In the genomic region with DNA sequence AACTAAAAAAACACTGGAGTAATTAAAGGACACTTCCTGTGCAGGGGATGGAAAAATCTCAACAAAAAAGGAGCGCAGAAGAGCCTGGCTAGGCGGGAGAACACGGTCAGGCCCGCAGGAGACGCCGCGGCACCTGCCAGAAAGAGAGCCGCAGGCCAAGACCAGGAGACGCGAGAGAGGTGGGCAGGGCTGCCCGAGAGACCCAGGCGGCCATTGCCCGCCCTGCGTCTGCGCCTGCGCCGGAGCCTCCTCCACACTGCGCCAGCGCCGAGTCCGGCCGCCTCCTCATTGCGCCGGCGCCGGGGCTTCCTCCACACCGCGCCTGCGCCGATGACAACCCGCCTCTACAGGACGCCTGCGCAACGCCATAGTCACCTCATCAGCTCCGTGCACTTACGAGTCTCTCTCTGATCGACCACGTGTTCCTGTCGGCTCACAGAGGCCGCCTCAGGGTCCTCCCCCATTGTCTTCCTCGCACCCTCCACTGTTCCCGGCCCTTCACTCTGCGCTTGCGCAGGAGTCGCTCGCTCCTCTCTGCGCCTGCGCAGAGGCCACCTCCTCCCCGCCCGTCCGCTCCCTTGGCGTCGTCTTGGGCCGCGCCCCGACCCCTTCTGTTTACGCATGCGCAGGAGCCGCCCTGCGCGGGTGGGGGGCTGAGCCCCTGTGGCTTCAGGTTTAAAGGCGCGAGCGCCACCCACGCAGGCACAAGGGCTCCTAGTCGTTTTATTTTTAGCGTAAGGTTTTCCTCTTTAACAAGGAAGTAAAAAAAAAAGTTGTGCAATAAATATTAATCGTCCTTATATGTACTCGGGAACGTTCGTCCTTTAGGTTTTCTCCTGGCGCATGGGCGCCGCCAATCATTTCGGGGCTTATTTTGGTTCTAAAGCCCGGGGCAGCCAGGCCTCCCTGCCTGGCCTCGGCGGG, we compare ENCODE assay signal across 8 cellular contexts. TPM values are rescaled to one million over a fixed set of nuclear protein-coding genes. Genes with fewer than 3 reads are reported as not detected.
DNase-seq lines count a peak whose midpoint lies in the region; TF ChIP-seq lines count a peak whose summit lies in the region.

No MANE protein-coding gene starts in this region.

- H3K27ac ChIP-seq in SK-N-MC (peak overlapping the region; percentile 88), suprapubic skin (peak overlapping the region; percentile 95)

- peak overlapping the region; percentile 87 for H3K4me3 Mint-ChIP-seq in HFFc6
- H3K4me3 Mint-ChIP-seq in activated naive CD4-positive, alpha-beta T cell treated with anti-CD3 and anti-CD28 coated beads, Interleukin-2, amount 50 U/mL, for 24 hours, result peak overlapping the region; percentile 92

- peak in 1 of 2 donors; percentile 73 for TF ChIP-seq POLR2A in suprapubic skin (IDR thresholded peaks at IDR 0.05)

- H3K9ac ChIP-seq in SK-N-MC (ENCODE audit: insufficient read length), result peak overlapping the region; percentile 93

- peak; percentile 98 for DNase-seq in GM06990 (ENCODE audit: extremely low read depth, insufficient read length)
- peak; percentile 99 for DNase-seq in HFFc6
- peak; percentile 99 for DNase-seq in NAMALWA (ENCODE audit: low spot score)
- peak; percentile 94 for DNase-seq in SK-N-MC (ENCODE audit: low read depth, low spot score)
- peak; percentile 99 for DNase-seq in globus pallidus (ENCODE audit: low spot score)
- peak; percentile 68 to 100 (median 98) for DNase-seq in nucleus accumbens (lab: John Stamatoyannopoulos, UW)
- peak; percentile 98 for DNase-seq in suprapubic skin (ENCODE audit: low spot score in 2 of 2)

- no peaks in the 10 kb centered on the region for H3K4me1 Mint-ChIP-seq in HFFc6 (ENCODE audit: low read depth)
- peaks cover 23% of the 10 kb centered on the region for H3K4me1 Mint-ChIP-seq in activated naive CD4-positive, alpha-beta T cell treated with anti-CD3 and anti-CD28 coated beads, Interleukin-2, amount 50 U/mL, for 24 hours

- peaks cover 1% of the 10 kb centered on the region; the same call in 1 of the 2 replicates for H3K27me3 Mint-ChIP-seq in HFFc6 (ENCODE audit: insufficient read depth)
- no peaks in the 10 kb centered on the region for H3K27me3 Mint-ChIP-seq in activated naive CD4-positive, alpha-beta T cell treated with anti-CD3 and anti-CD28 coated beads, Interleukin-2, amount 50 U/mL, for 24 hours

- H3K27ac Mint-ChIP-seq in HFFc6, result peak overlapping the region; percentile 99
- H3K27ac Mint-ChIP-seq in activated naive CD4-positive, alpha-beta T cell treated with anti-CD3 and anti-CD28 coated beads, Interleukin-2, amount 50 U/mL, for 24 hours, result peak overlapping the region; percentile 100

- under 1% methylated on average over 78 of the region's 78 CpGs for WGBS in suprapubic skin

- no peaks in the 10 kb centered on the region for H3K9me3 ChIP-seq in SK-N-MC (ENCODE audit: low read depth, low read length)
- no peaks in the 10 kb centered on the region for H3K9me3 ChIP-seq in suprapubic skin

- H3K27me3 ChIP-seq in GM06990 (replicated peaks; ENCODE audit: control insufficient read depth, insufficient read depth, low read length) (no peaks in the 10 kb centered on the region), suprapubic skin (no peaks in the 10 kb centered on the region)

- no peak for TF ChIP-seq EP300 in suprapubic skin (IDR thresholded peaks at IDR 0.05)

- no peaks in the 10 kb centered on the region for H3K36me3 ChIP-seq in GM06990 (ENCODE audit: control insufficient read depth, insufficient read depth, low read length)
- H3K36me3 ChIP-seq in SK-N-MC (ENCODE audit: insufficient read depth, low read length), result no peaks in the 10 kb centered on the region
- H3K36me3 ChIP-seq in suprapubic skin, result peaks cover 6% of the 10 kb centered on the region

- no peaks in the 10 kb centered on the region; the same call in 1 of the 2 replicates for H3K36me3 Mint-ChIP-seq in HFFc6 (ENCODE audit: low read depth)
- peaks cover 4% of the 10 kb centered on the region for H3K36me3 Mint-ChIP-seq in activated naive CD4-positive, alpha-beta T cell treated with anti-CD3 and anti-CD28 coated beads, Interleukin-2, amount 50 U/mL, for 24 hours

- peaks cover 15% of the 10 kb centered on the region for H3K4me1 ChIP-seq in suprapubic skin

- peak overlapping the region; percentile 69 for H3K4me3 ChIP-seq in GM06990 (replicated peaks; ENCODE audit: low read depth, low read length)
- H3K4me3 ChIP-seq in SK-N-MC, result peak overlapping the region; percentile 81
- peak overlapping the region; percentile 65 for H3K4me3 ChIP-seq in suprapubic skin

- no peak for TF ChIP-seq CTCF in GM06990 (IDR thresholded peaks at IDR 0.05; ENCODE audit: insufficient read depth, low read length, poor library complexity, severe bottlenecking)
- no peak for TF ChIP-seq CTCF in HFFc6 (IDR thresholded peaks at IDR 0.05)
- TF ChIP-seq CTCF in suprapubic skin (IDR thresholded peaks at IDR 0.05), result peak in 1 of 2 donors; percentile 5

- H3K9me3 Mint-ChIP-seq in HFFc6, result no peaks in the 10 kb centered on the region
- H3K9me3 Mint-ChIP-seq in activated naive CD4-positive, alpha-beta T cell treated with anti-CD3 and anti-CD28 coated beads, Interleukin-2, amount 50 U/mL, for 24 hours, result no peaks in the 10 kb centered on the region

RNA-seq across cellular contexts. Expression of gene FAM20C, which starts 43.2 kb away (rescaled TPM):
- total RNA-seq in HFFc6 (2021; fragmentation: NEBNext Ultra II Directional; extraction: Animal tissue kit (Norgen Biotek cat#: 25700)), result 10 to 100 TPM; 22.2 to 31.1 (median 23.2) TPM
- total RNA-seq in suprapubic skin, result 10 to 100 TPM; 15.8 to 20.4 (median 18.7) TPM

Comparison
In these comparisons a context has a peak if more than half of its experiments do, and no peak if none do; other contexts are left out.
1. Peak in every context shown above with its lines: DNase-seq, H3K4me3 ChIP-seq and H3K27ac ChIP-seq.